Comparison of ENCODE assay signal across 26 cellular contexts in the genomic region with DNA sequence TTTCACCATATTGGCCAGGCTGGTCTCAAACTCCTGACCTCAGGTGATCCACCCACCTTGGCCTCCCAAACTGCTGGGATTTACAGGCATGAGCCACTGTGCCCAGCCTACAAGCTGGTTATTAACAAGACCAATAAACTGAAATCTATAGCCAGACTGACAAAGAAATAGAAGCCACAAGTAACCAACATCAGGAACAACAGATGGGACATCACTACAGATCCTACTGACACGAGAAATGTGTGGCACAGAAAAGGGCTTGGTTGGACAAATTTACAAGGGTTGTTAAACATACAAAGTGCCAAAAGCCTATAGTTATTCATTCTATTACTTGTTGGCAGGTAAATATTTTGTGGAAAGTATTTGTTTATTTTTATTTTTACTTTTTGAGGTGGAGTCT. TPM values are rescaled to one million over a fixed set of nuclear protein-coding genes. Genes with fewer than 3 reads are reported as not detected.
DNase-seq lines count a peak whose midpoint lies in the region; ATAC-seq, FAIRE-seq and TF ChIP-seq lines count a peak whose summit lies in the region.
"Had no signal": no experiment of that assay in that cellular context is flagged by ENCODE, and none has a peak within 500 bp of the region (broad histone marks: within the 10 kb centered on the region; RNA-seq: fewer than 3 reads in every experiment).

No MANE protein-coding gene starts in this region.

- TF ChIP-seq POLR2A in HCT116 (IDR thresholded peaks at IDR 0.05; ENCODE audit: borderline replicate concordance, extremely low read depth, insufficient read depth, insufficient read length) (no peak), HepG2 (IDR thresholded peaks at IDR 0.05; ENCODE audit: insufficient read depth in 1 of 2, low read depth in 2 of 2, low read length in 2 of 2) (no peak), thyroid gland (IDR thresholded peaks at IDR 0.05) (no peak)

- FAIRE-seq in HepG2 (lab: Jason Lieb, UNC), result no peak
- FAIRE-seq: GM12891, RCC 7860 had no signal

- TF ChIP-seq EP300 in HepG2 (IDR thresholded peaks at IDR 0.05; ENCODE audit: low read depth in 2 of 2, low read length in 2 of 2), result no peak
- TF ChIP-seq EP300 in HepG2 (CRISPR knock-in tag; IDR thresholded peaks at IDR 0.05; ENCODE audit: borderline replicate concordance), result no peak

- POLR2A ChIA-PET in HCT116 (lab: Charles Lee) (no interaction called here), HepG2 (lab: Yijun Ruan, JAX) (no interaction called here)

- 96% methylated on average over 1 of the region's 1 CpG for WGBS in HepG2 (ENCODE audit: low lambda C conversion rate)
- 96 to 98% (median 96%) methylated on average over 1 of the region's 1 CpG for WGBS in psoas muscle, 3 donors
- WGBS in thyroid gland, 2 donors, result 97 to 98% methylated on average over 1 of the region's 1 CpG

- H3K9me3 Mint-ChIP-seq in activated T-cell treated with anti-CD3 and anti-CD28 coated beads, Interleukin-2, amount 50 U/mL, for 72 hours, result no peaks in the 10 kb centered on the region
- H3K9me3 Mint-ChIP-seq: CD8-positive, alpha-beta T cell; GM23338 had no signal

- ATAC-seq in HCT116, result no peak
- ATAC-seq in HepG2, result no peak
- ATAC-seq in psoas muscle, result no peak
- no peak for ATAC-seq in activated T-cell treated with anti-CD3 and anti-CD28 coated beads, Interleukin-2, amount 50 U/mL, for 72 hours (replicated peaks in 1 of 2)
- ATAC-seq: CD8-positive, alpha-beta T cell; GM23338 had no signal

- CTCF ChIA-PET in HCT116 (lab: Charles Lee), result interaction anchor here (1.1 kb wide), 1 partner anchor 50 kb away, joined by 9 read pairs; no protein-coding TSS in a partner anchor
- CTCF ChIA-PET in HepG2 (lab: Yijun Ruan, JAX; ENCODE audit: low intra/inter-chr PET ratio, low total read pairs), result no interaction called here

- in situ Hi-C loops in brain microvascular endothelial cell (cut with HindIII; ENCODE audit: low pct_ligation_motif_present, low sequenced_read_pairs) (no loop called here), HepG2 (cut with HindIII; ENCODE audit: extremely low pct_ligation_motif_present, low pct_unique_long_range_greater_than_20kb) (no loop called here)

- no peak overlapping the region for H3K27ac Mint-ChIP-seq in activated T-cell treated with anti-CD3 and anti-CD28 coated beads, Interleukin-2, amount 50 U/mL, for 72 hours
- H3K27ac Mint-ChIP-seq: CD8-positive, alpha-beta T cell; GM23338 had no signal

- peaks cover 28% of the 10 kb centered on the region for H3K4me1 Mint-ChIP-seq in activated T-cell treated with anti-CD3 and anti-CD28 coated beads, Interleukin-2, amount 50 U/mL, for 72 hours (ENCODE audit: low read depth)

- no TSS peak for BruUV-seq in HCT116 (replicated peaks; lab: Mats Ljungman, UMichigan)
- no TSS peak for BruUV-seq in HepG2 (replicated peaks; lab: Mats Ljungman, UMichigan)

- H3K79me2 ChIP-seq in HCT116 (ENCODE audit: insufficient read depth, low read length) (peaks cover 93% of the 10 kb centered on the region), HepG2 (ENCODE audit: insufficient read depth, low read length) (peaks cover 34% of the 10 kb centered on the region)

- intact Hi-C loops in HCT116 (cut with micrococcal nuclease), result no loop called here
- intact Hi-C loops in HepG2 (cut with micrococcal nuclease; ENCODE audit: unreplicated experiment), result no loop called here
- intact Hi-C loops in psoas muscle (cut with DNase I), result no loop called here
- intact Hi-C loops in thyroid gland (cut with DNase I), result no loop called here

- peaks cover 7 to 22% of the 10 kb centered on the region in 2 donors for H3K36me3 Mint-ChIP-seq in activated T-cell treated with anti-CD3 and anti-CD28 coated beads, Interleukin-2, amount 50 U/mL, for 72 hours (ENCODE audit: insufficient read depth in 2 of 2)

- H3K27me3 Mint-ChIP-seq in activated T-cell treated with anti-CD3 and anti-CD28 coated beads, Interleukin-2, amount 50 U/mL, for 72 hours (ENCODE audit: low read depth), result no peaks in the 10 kb centered on the region

- H2AFZ ChIP-seq in HCT116 (ENCODE audit: low read depth, low read length, poor library complexity, severe bottlenecking) (no peak overlapping the region), HepG2 (ENCODE audit: low read length) (no peak overlapping the region)
- H2AFZ ChIP-seq: GM23338 had no signal

- peak overlapping the region; percentile 61 for H3K4me2 ChIP-seq in HCT116 (ENCODE audit: low read length)
- H3K4me2 ChIP-seq in HepG2 (ENCODE audit: low read depth, low read length), result no peak overlapping the region
- H3K4me2 ChIP-seq: GM23338 had no signal

- RAD21 ChIA-PET in HCT116 (lab: Charles Lee; ENCODE audit: low non-redundant PET in 1 of 2, low total read pairs in 2 of 2, uncharacterized antibody in 2 of 2, unreplicated experiment in 2 of 2), result no interaction called here

- no peaks in the 10 kb centered on the region for H3K9me3 ChIP-seq in HCT116 (ENCODE audit: control insufficient read depth in 1 of 2, insufficient read depth in 1 of 2, low read depth in 1 of 2, low read length in 2 of 2)
- H3K9me3 ChIP-seq in HepG2 (ENCODE audit: low read length), result no peaks in the 10 kb centered on the region
- no peaks in the 10 kb centered on the region for H3K9me3 ChIP-seq in psoas muscle
- no peaks in the 10 kb centered on the region for H3K9me3 ChIP-seq in thyroid gland
- H3K9me3 ChIP-seq: HAP-1 had no signal

- H4K20me1 ChIP-seq in HCT116 (ENCODE audit: insufficient read depth) (peaks cover 24% of the 10 kb centered on the region), HepG2 (ENCODE audit: insufficient read depth, low read length) (0 out of 2 replicates have a peak, but pooled peaks cover 6% of the 10 kb centered on the region)

- no peaks in the 10 kb centered on the region for H3K9me2 ChIP-seq in HCT116 (ENCODE audit: insufficient read depth)

- DNase-seq in HCT116 (ENCODE audit: low read depth, low spot score) (no peak), brain microvascular endothelial cell (no peak), HepG2 (ENCODE audit: low spot score) (no peak), psoas muscle (no peak), NAMALWA (ENCODE audit: low spot score) (no peak), thyroid gland (no peak), NCI-H345 (lab: John Stamatoyannopoulos, UW) (no peak)
- DNase-seq in activated T-cell treated with anti-CD3 and anti-CD28 coated beads, Interleukin-2, amount 50 U/mL, for 72 hours, result no peak
- DNase-seq: C1 segment of cervical spinal cord; CD8-positive, alpha-beta T cell; KBM-7; NCI-H1105; NCI-H146; NCI-H2029; NCI-H524 treated with DMSO at 0.1 percent for 48 hours; NCI-H82; Right ventricle myocardium superior had no signal

- H3K27me3 ChIP-seq in HCT116 (ENCODE audit: insufficient read depth, low read length) (no peaks in the 10 kb centered on the region), brain microvascular endothelial cell (replicated peaks) (no peaks in the 10 kb centered on the region), HepG2 (ENCODE audit: control insufficient read depth in 1 of 2, insufficient read depth in 2 of 2, low read length in 2 of 2) (no peaks in the 10 kb centered on the region), psoas muscle (ENCODE audit: insufficient read depth in 3 of 3, low read length in 2 of 3) (no peaks in the 10 kb centered on the region), thyroid gland (no peaks in the 10 kb centered on the region)

- H3K36me3 ChIP-seq in HCT116 (ENCODE audit: control insufficient read depth in 1 of 2, insufficient read depth in 2 of 2, low read length in 2 of 2) (peaks cover 2 to 5% of the 10 kb centered on the region in 2 experiments), brain microvascular endothelial cell (replicated peaks) (peaks cover 2% of the 10 kb centered on the region), HepG2 (replicated peaks in 1 of 2; ENCODE audit: control insufficient read depth in 1 of 2, insufficient read depth in 2 of 2, low read length in 2 of 2) (peaks cover 3 to 16% of the 10 kb centered on the region in 2 experiments; a peak in 3 of 5 replicates), psoas muscle (ENCODE audit: insufficient read depth in 1 of 2, low read depth in 1 of 2) (peaks cover 0 to 7% of the 10 kb centered on the region in 2 donors), thyroid gland (no peaks in the 10 kb centered on the region)

- peak overlapping the region; percentile 20; the same call in 1 of the 2 replicates for H3K9ac ChIP-seq in HCT116 (ENCODE audit: low read length)
- H3K9ac ChIP-seq in HepG2 (ENCODE audit: insufficient read depth, low read depth, low read length), result no peak overlapping the region

- H3K4me3 Mint-ChIP-seq in activated T-cell treated with anti-CD3 and anti-CD28 coated beads, Interleukin-2, amount 50 U/mL, for 72 hours, result no peak overlapping the region
- H3K4me3 Mint-ChIP-seq: CD8-positive, alpha-beta T cell; GM23338 had no signal

- TF ChIP-seq CTCF in HCT116 (IDR thresholded peaks at IDR 0.05 in 2 of 3, conservative IDR thresholded peaks at IDR 0.05 in 1 of 3; ENCODE audit: borderline replicate concordance in 1 of 3, insufficient read depth in 1 of 3, low read depth in 2 of 3, low read length in 2 of 3), result no peak
- TF ChIP-seq CTCF in brain microvascular endothelial cell (IDR thresholded peaks at IDR 0.05; ENCODE audit: low read depth, low read length, missing control alignments), result no peak
- TF ChIP-seq CTCF in HepG2 (CRISPR knock-in tag; IDR thresholded peaks at IDR 0.05), result no peak
- TF ChIP-seq CTCF in psoas muscle (IDR thresholded peaks at IDR 0.05), result no peak
- no peak for TF ChIP-seq CTCF in thyroid gland (IDR thresholded peaks at IDR 0.05)

- H3K27ac ChIP-seq in HCT116 (ENCODE audit: low read depth, low read length) (peak overlapping the region; percentile 36; the same call in 1 of the 2 replicates), brain microvascular endothelial cell (peak overlapping the region; percentile 66), HepG2 (ENCODE audit: extremely low read length, insufficient read depth, low read length) (no peak overlapping the region), psoas muscle (peak overlapping the region; percentile 30), thyroid gland (peak overlapping the region in 1 of 3 donors; percentile 13)
- H3K27ac ChIP-seq: HL-60 had no signal

- no peak overlapping the region for H3K4me3 ChIP-seq in HCT116 (replicated peaks in 1 of 2; ENCODE audit: low read depth in 1 of 2, low read length in 2 of 2)
- H3K4me3 ChIP-seq in brain microvascular endothelial cell (ENCODE audit: low read depth, low read length), result no peak overlapping the region
- no peak overlapping the region for H3K4me3 ChIP-seq in HepG2 (replicated peaks in 1 of 3; ENCODE audit: insufficient read depth in 1 of 3, low read depth in 2 of 3, low read length in 3 of 3)
- no peak overlapping the region for H3K4me3 ChIP-seq in psoas muscle
- H3K4me3 ChIP-seq in thyroid gland (replicated peaks in 1 of 3), result no peak overlapping the region
- H3K4me3 ChIP-seq: GM23338, HAP-1 had no signal

- TF ChIP-seq RAD21 in HCT116 (IDR thresholded peaks at IDR 0.05; ENCODE audit: low read depth), result no peak
- TF ChIP-seq RAD21 in HepG2 (CRISPR knock-in tag; IDR thresholded peaks at IDR 0.05), result no peak

- peaks cover 20 to 38% of the 10 kb centered on the region in 2 experiments for H3K4me1 ChIP-seq in HCT116 (ENCODE audit: control insufficient read depth in 1 of 2, insufficient read depth in 2 of 2, low read length in 2 of 2)
- H3K4me1 ChIP-seq in HepG2 (ENCODE audit: insufficient read depth, low read length), result peaks cover 20% of the 10 kb centered on the region
- no peaks in the 10 kb centered on the region for H3K4me1 ChIP-seq in psoas muscle
- H3K4me1 ChIP-seq in thyroid gland, result peaks cover 3 to 17% of the 10 kb centered on the region in 2 donors
- H3K4me1 ChIP-seq: HAP-1 had no signal

RNA-seq across cellular contexts. Expression of a gene that starts 11.6 kb away (rescaled TPM):
- 229 TPM for total RNA-seq in HCT116 (2021; ENCODE audit: unreplicated experiment)
- 132 and 135 TPM in 2 replicates for polyA plus RNA-seq in HCT116 (2012)
- total RNA-seq in HepG2 (2016; rRNA removed; fragmentation: Illumina TruSeq; extraction: Trizol), result 19.1 and 35.2 TPM in 2 replicates
- total RNA-seq in HepG2 (2016; cell fraction: cytosol; rRNA removed; fragmentation: Illumina TruSeq; extraction: Trizol; ENCODE audit: low read depth), result 56.8 and 63.0 TPM in 2 replicates
- 14.0 and 38.5 TPM in 2 replicates for total RNA-seq in HepG2 (2016; cell fraction: insoluble cytoplasmic fraction; rRNA removed; fragmentation: Illumina TruSeq; extraction: Trizol)
- total RNA-seq in HepG2 (2016; cell fraction: membrane; rRNA removed; fragmentation: Illumina TruSeq; extraction: Trizol), result 52.7 and 56.0 TPM in 2 replicates
- 47.2 and 51.4 TPM in 2 replicates for total RNA-seq in HepG2 (2016; cell fraction: nucleus; rRNA removed; fragmentation: Illumina TruSeq; extraction: Trizol)
- 85.7 and 85.8 TPM in 2 replicates for polyA plus RNA-seq in HepG2 (2011; rRNA removed)
- polyA plus RNA-seq in HepG2 (2011; cell fraction: cytosol; rRNA removed), result 39.0 and 48.4 TPM in 2 replicates
- 409 and 581 TPM in 2 replicates for polyA plus RNA-seq in HepG2 (2011; cell fraction: nucleus; rRNA removed)
- polyA plus RNA-seq in HepG2 (2012), result 58.3 and 62.1 TPM in 2 replicates
- polyA plus RNA-seq in HepG2 (2016; cell fraction: cytosol; fragmentation: Illumina TruSeq; extraction: Trizol; ENCODE audit: low read depth), result 51.1 and 53.5 TPM in 2 replicates
- polyA plus RNA-seq in HepG2 (2016; cell fraction: insoluble cytoplasmic fraction; fragmentation: Illumina TruSeq; extraction: Trizol; ENCODE audit: low read depth), result 36.2 and 45.8 TPM in 2 replicates
- 82.4 and 89.9 TPM in 2 replicates for polyA plus RNA-seq in HepG2 (2016; cell fraction: membrane; fragmentation: Illumina TruSeq; extraction: Trizol; ENCODE audit: low read depth)
- polyA plus RNA-seq in HepG2 (2016; cell fraction: nucleus; fragmentation: Illumina TruSeq; extraction: Trizol; ENCODE audit: insufficient read depth, low read depth), result 244 and 255 TPM in 2 replicates
- polyA minus RNA-seq in HepG2 (2011; rRNA and poly(A)+ RNA removed; ENCODE audit: low replicate concordance), result 53.3 and 73.7 TPM in 2 replicates
- polyA minus RNA-seq in HepG2 (2011; cell fraction: cytosol; rRNA and poly(A)+ RNA removed), result 58.3 and 59.6 TPM in 2 replicates
- 88.5 and 90.4 TPM in 2 replicates for polyA minus RNA-seq in HepG2 (2011; cell fraction: nucleus; rRNA and poly(A)+ RNA removed)
- 10 to 100 TPM; 41.1 to 48.6 (median 45.1) TPM for total RNA-seq in psoas muscle
- polyA plus RNA-seq in psoas muscle, result 10 to 100 TPM; 22.6 to 32.8 (median 25.5) TPM
- total RNA-seq in activated T-cell treated with anti-CD3 and anti-CD28 coated beads, Interleukin-2, amount 50 U/mL, for 72 hours, result 100 to 1,000 TPM; 125 to 140 TPM
- total RNA-seq in thyroid gland, result 100 to 1,000 TPM in 2 of 4 donors, 10 to 100 TPM in 2; 66.2 to 111 (median 90.0) TPM

RNA-seq across cellular contexts. Expression of a gene that starts 32.9 kb away (rescaled TPM):
- 3.8 TPM for total RNA-seq in HCT116 (2021; ENCODE audit: unreplicated experiment)
- polyA plus RNA-seq in HCT116 (2012), result 0.05 and 0.15 TPM in 2 replicates
- total RNA-seq in HepG2 (2016; rRNA removed; fragmentation: Illumina TruSeq; extraction: Trizol), result 0.27 and 0.55 TPM in 2 replicates
- not detected in 2 replicates for total RNA-seq in HepG2 (2016; cell fraction: cytosol; rRNA removed; fragmentation: Illumina TruSeq; extraction: Trizol; ENCODE audit: low read depth)
- total RNA-seq in HepG2 (2016; cell fraction: insoluble cytoplasmic fraction; rRNA removed; fragmentation: Illumina TruSeq; extraction: Trizol), result not detected in 2 replicates
- not detected in 2 replicates for total RNA-seq in HepG2 (2016; cell fraction: membrane; rRNA removed; fragmentation: Illumina TruSeq; extraction: Trizol)
- total RNA-seq in HepG2 (2016; cell fraction: nucleus; rRNA removed; fragmentation: Illumina TruSeq; extraction: Trizol), result not detected in 2 replicates
- 0.07 and 0.16 TPM in 2 replicates for polyA plus RNA-seq in HepG2 (2011; rRNA removed)
- not detected in 2 replicates for polyA plus RNA-seq in HepG2 (2011; cell fraction: cytosol; rRNA removed)
- polyA plus RNA-seq in HepG2 (2011; cell fraction: nucleus; rRNA removed), result 0.56 and 1.2 TPM in 2 replicates
- polyA plus RNA-seq in HepG2 (2012), result 0.13 and 0.23 TPM in 2 replicates
- polyA plus RNA-seq in HepG2 (2016; cell fraction: cytosol; fragmentation: Illumina TruSeq; extraction: Trizol; ENCODE audit: low read depth), result not detected in 2 replicates
- not detected in 2 replicates for polyA plus RNA-seq in HepG2 (2016; cell fraction: insoluble cytoplasmic fraction; fragmentation: Illumina TruSeq; extraction: Trizol; ENCODE audit: low read depth)
- polyA plus RNA-seq in HepG2 (2016; cell fraction: membrane; fragmentation: Illumina TruSeq; extraction: Trizol; ENCODE audit: low read depth), result not detected in 2 replicates
- polyA plus RNA-seq in HepG2 (2016; cell fraction: nucleus; fragmentation: Illumina TruSeq; extraction: Trizol; ENCODE audit: insufficient read depth, low read depth), result not detected in 2 replicates
- polyA minus RNA-seq in HepG2 (2011; rRNA and poly(A)+ RNA removed; ENCODE audit: low replicate concordance), result 0.16 and 0.82 TPM in 2 replicates
- not detected in 2 replicates for polyA minus RNA-seq in HepG2 (2011; cell fraction: cytosol; rRNA and poly(A)+ RNA removed)
- 0.62 TPM in 1 of 2 replicates, not detected in the other for polyA minus RNA-seq in HepG2 (2011; cell fraction: nucleus; rRNA and poly(A)+ RNA removed)
- total RNA-seq in psoas muscle, result under 1 TPM in 3 of 4 donors, not detected in 1; 0.34 to 0.75 (median 0.39) TPM
- under 1 TPM in 2 of 3 donors, not detected in 1; 0.10 to 0.13 TPM for polyA plus RNA-seq in psoas muscle
- total RNA-seq in activated T-cell treated with anti-CD3 and anti-CD28 coated beads, Interleukin-2, amount 50 U/mL, for 72 hours, result 1 to 10 TPM; 1.8 to 3.3 TPM
- under 1 TPM in 3 of 4 donors, not detected in 1; 0.22 to 0.81 (median 0.33) TPM for total RNA-seq in thyroid gland
- total RNA-seq: HT-29 had no signal

RNA-seq across cellular contexts. Expression of a gene that starts 43.4 kb away (rescaled TPM):
- total RNA-seq in HCT116 (2021; ENCODE audit: unreplicated experiment) (31.1 TPM), HepG2 (2016; rRNA removed; fragmentation: Illumina TruSeq; extraction: Trizol) (32.1 and 37.9 TPM in 2 replicates), psoas muscle (10 to 100 TPM; 23.1 to 46.5 (median 30.2) TPM), thyroid gland (100 to 1,000 TPM; 101 to 160 (median 136) TPM)
- polyA plus RNA-seq in HCT116 (2012), result 37.8 and 43.3 TPM in 2 replicates
- 22.2 and 30.3 TPM in 2 replicates for total RNA-seq in HepG2 (2016; cell fraction: cytosol; rRNA removed; fragmentation: Illumina TruSeq; extraction: Trizol; ENCODE audit: low read depth)
- 29.1 and 37.9 TPM in 2 replicates for total RNA-seq in HepG2 (2016; cell fraction: insoluble cytoplasmic fraction; rRNA removed; fragmentation: Illumina TruSeq; extraction: Trizol)
- 30.8 and 36.2 TPM in 2 replicates for total RNA-seq in HepG2 (2016; cell fraction: membrane; rRNA removed; fragmentation: Illumina TruSeq; extraction: Trizol)
- 14.7 and 15.4 TPM in 2 replicates for total RNA-seq in HepG2 (2016; cell fraction: nucleus; rRNA removed; fragmentation: Illumina TruSeq; extraction: Trizol)
- polyA plus RNA-seq in HepG2 (2011; rRNA removed) (18.0 and 31.6 TPM in 2 replicates), psoas muscle (10 to 100 TPM; 28.5 to 71.8 (median 47.3) TPM)
- polyA plus RNA-seq in HepG2 (2011; cell fraction: cytosol; rRNA removed), result 18.1 and 57.4 TPM in 2 replicates
- 37.9 and 74.0 TPM in 2 replicates for polyA plus RNA-seq in HepG2 (2011; cell fraction: nucleus; rRNA removed)
- 3.6 and 7.4 TPM in 2 replicates for polyA plus RNA-seq in HepG2 (2012)
- 34.0 and 41.4 TPM in 2 replicates for polyA plus RNA-seq in HepG2 (2016; cell fraction: cytosol; fragmentation: Illumina TruSeq; extraction: Trizol; ENCODE audit: low read depth)
- 44.2 and 51.5 TPM in 2 replicates for polyA plus RNA-seq in HepG2 (2016; cell fraction: insoluble cytoplasmic fraction; fragmentation: Illumina TruSeq; extraction: Trizol; ENCODE audit: low read depth)
- polyA plus RNA-seq in HepG2 (2016; cell fraction: membrane; fragmentation: Illumina TruSeq; extraction: Trizol; ENCODE audit: low read depth), result 41.2 and 43.7 TPM in 2 replicates
- 39.7 and 41.0 TPM in 2 replicates for polyA plus RNA-seq in HepG2 (2016; cell fraction: nucleus; fragmentation: Illumina TruSeq; extraction: Trizol; ENCODE audit: insufficient read depth, low read depth)
- polyA minus RNA-seq in HepG2 (2011; rRNA and poly(A)+ RNA removed; ENCODE audit: low replicate concordance), result 21.4 and 23.6 TPM in 2 replicates
- 8.4 and 15.7 TPM in 2 replicates for polyA minus RNA-seq in HepG2 (2011; cell fraction: cytosol; rRNA and poly(A)+ RNA removed)
- polyA minus RNA-seq in HepG2 (2011; cell fraction: nucleus; rRNA and poly(A)+ RNA removed), result 2.2 and 7.5 TPM in 2 replicates
- 1 to 10 TPM; 1.1 to 1.3 TPM for total RNA-seq in activated T-cell treated with anti-CD3 and anti-CD28 coated beads, Interleukin-2, amount 50 U/mL, for 72 hours
- total RNA-seq: OCI-LY7 had no signal

RNA-seq across cellular contexts. Expression of a gene that starts 55.4 kb away (rescaled TPM):
- 260 TPM for total RNA-seq in HCT116 (2021; ENCODE audit: unreplicated experiment)
- 613 and 656 TPM in 2 replicates for polyA plus RNA-seq in HCT116 (2012)
- total RNA-seq in HepG2 (2016; rRNA removed; fragmentation: Illumina TruSeq; extraction: Trizol), result 53.9 and 59.7 TPM in 2 replicates
- 18.2 and 27.4 TPM in 2 replicates for total RNA-seq in HepG2 (2016; cell fraction: cytosol; rRNA removed; fragmentation: Illumina TruSeq; extraction: Trizol; ENCODE audit: low read depth)
- 53.1 and 55.2 TPM in 2 replicates for total RNA-seq in HepG2 (2016; cell fraction: insoluble cytoplasmic fraction; rRNA removed; fragmentation: Illumina TruSeq; extraction: Trizol)
- total RNA-seq in HepG2 (2016; cell fraction: membrane; rRNA removed; fragmentation: Illumina TruSeq; extraction: Trizol), result 23.1 and 27.8 TPM in 2 replicates
- 25.3 and 26.5 TPM in 2 replicates for total RNA-seq in HepG2 (2016; cell fraction: nucleus; rRNA removed; fragmentation: Illumina TruSeq; extraction: Trizol)
- polyA plus RNA-seq in HepG2 (2011; rRNA removed), result 59.5 and 62.2 TPM in 2 replicates
- polyA plus RNA-seq in HepG2 (2011; cell fraction: cytosol; rRNA removed), result 27.8 and 82.6 TPM in 2 replicates
- polyA plus RNA-seq in HepG2 (2011; cell fraction: nucleus; rRNA removed), result 47.3 and 55.5 TPM in 2 replicates
- 46.4 and 49.2 TPM in 2 replicates for polyA plus RNA-seq in HepG2 (2012)
- polyA plus RNA-seq in HepG2 (2016; cell fraction: cytosol; fragmentation: Illumina TruSeq; extraction: Trizol; ENCODE audit: low read depth), result 85.4 and 115 TPM in 2 replicates
- polyA plus RNA-seq in HepG2 (2016; cell fraction: insoluble cytoplasmic fraction; fragmentation: Illumina TruSeq; extraction: Trizol; ENCODE audit: low read depth), result 142 and 159 TPM in 2 replicates
- 67.3 and 82.2 TPM in 2 replicates for polyA plus RNA-seq in HepG2 (2016; cell fraction: membrane; fragmentation: Illumina TruSeq; extraction: Trizol; ENCODE audit: low read depth)
- polyA plus RNA-seq in HepG2 (2016; cell fraction: nucleus; fragmentation: Illumina TruSeq; extraction: Trizol; ENCODE audit: insufficient read depth, low read depth), result 136 and 137 TPM in 2 replicates
- 24.8 and 136 TPM in 2 replicates for polyA minus RNA-seq in HepG2 (2011; rRNA and poly(A)+ RNA removed; ENCODE audit: low replicate concordance)
- polyA minus RNA-seq in HepG2 (2011; cell fraction: cytosol; rRNA and poly(A)+ RNA removed), result 20.6 and 28.4 TPM in 2 replicates
- 4.7 and 11.8 TPM in 2 replicates for polyA minus RNA-seq in HepG2 (2011; cell fraction: nucleus; rRNA and poly(A)+ RNA removed)
- 10 to 100 TPM; 11.5 to 24.9 (median 14.2) TPM for total RNA-seq in psoas muscle
- 10 to 100 TPM; 17.5 to 27.2 (median 20.6) TPM for polyA plus RNA-seq in psoas muscle
- total RNA-seq in activated T-cell treated with anti-CD3 and anti-CD28 coated beads, Interleukin-2, amount 50 U/mL, for 72 hours, result 100 to 1,000 TPM; 146 to 174 TPM
- total RNA-seq in thyroid gland, result 10 to 100 TPM in 3 of 4 donors, 1 to 10 TPM in 1; 6.0 to 30.8 (median 18.5) TPM
- total RNA-seq: G401, SK-MEL-5 had no signal

RNA-seq across cellular contexts. Expression of a gene that starts 59.8 kb away (rescaled TPM):
- 40.4 TPM for total RNA-seq in HCT116 (2021; ENCODE audit: unreplicated experiment)
- polyA plus RNA-seq in HCT116 (2012), result 30.8 and 33.5 TPM in 2 replicates
- 20.7 and 27.4 TPM in 2 replicates for total RNA-seq in HepG2 (2016; rRNA removed; fragmentation: Illumina TruSeq; extraction: Trizol)
- 9.2 and 10.3 TPM in 2 replicates for total RNA-seq in HepG2 (2016; cell fraction: cytosol; rRNA removed; fragmentation: Illumina TruSeq; extraction: Trizol; ENCODE audit: low read depth)
- total RNA-seq in HepG2 (2016; cell fraction: insoluble cytoplasmic fraction; rRNA removed; fragmentation: Illumina TruSeq; extraction: Trizol), result 21.2 and 28.4 TPM in 2 replicates
- 12.9 and 13.8 TPM in 2 replicates for total RNA-seq in HepG2 (2016; cell fraction: membrane; rRNA removed; fragmentation: Illumina TruSeq; extraction: Trizol)
- 15.9 and 16.8 TPM in 2 replicates for total RNA-seq in HepG2 (2016; cell fraction: nucleus; rRNA removed; fragmentation: Illumina TruSeq; extraction: Trizol)
- polyA plus RNA-seq in HepG2 (2011; rRNA removed), result 5.7 and 7.3 TPM in 2 replicates
- polyA plus RNA-seq in HepG2 (2011; cell fraction: cytosol; rRNA removed), result 4.1 and 10.9 TPM in 2 replicates
- polyA plus RNA-seq in HepG2 (2011; cell fraction: nucleus; rRNA removed), result 20.8 and 27.4 TPM in 2 replicates
- polyA plus RNA-seq in HepG2 (2012), result 4.5 and 5.0 TPM in 2 replicates
- 5.8 and 6.5 TPM in 2 replicates for polyA plus RNA-seq in HepG2 (2016; cell fraction: cytosol; fragmentation: Illumina TruSeq; extraction: Trizol; ENCODE audit: low read depth)
- 20.9 and 21.6 TPM in 2 replicates for polyA plus RNA-seq in HepG2 (2016; cell fraction: insoluble cytoplasmic fraction; fragmentation: Illumina TruSeq; extraction: Trizol; ENCODE audit: low read depth)
- polyA plus RNA-seq in HepG2 (2016; cell fraction: membrane; fragmentation: Illumina TruSeq; extraction: Trizol; ENCODE audit: low read depth), result 9.6 and 10.0 TPM in 2 replicates
- polyA plus RNA-seq in HepG2 (2016; cell fraction: nucleus; fragmentation: Illumina TruSeq; extraction: Trizol; ENCODE audit: insufficient read depth, low read depth), result 36.1 and 37.5 TPM in 2 replicates
- polyA minus RNA-seq in HepG2 (2011; rRNA and poly(A)+ RNA removed; ENCODE audit: low replicate concordance), result 12.1 and 23.1 TPM in 2 replicates
- polyA minus RNA-seq in HepG2 (2011; cell fraction: cytosol; rRNA and poly(A)+ RNA removed), result 2.8 and 5.5 TPM in 2 replicates
- 7.3 and 9.0 TPM in 2 replicates for polyA minus RNA-seq in HepG2 (2011; cell fraction: nucleus; rRNA and poly(A)+ RNA removed)
- total RNA-seq in psoas muscle, result 1 to 10 TPM in 3 of 4 donors, under 1 TPM in 1; 0.95 to 2.0 (median 1.2) TPM
- polyA plus RNA-seq in psoas muscle, result 1 to 10 TPM; 1.9 to 5.2 (median 2.3) TPM
- total RNA-seq in activated T-cell treated with anti-CD3 and anti-CD28 coated beads, Interleukin-2, amount 50 U/mL, for 72 hours, result 10 to 100 TPM; 33.0 to 36.9 TPM
- 10 to 100 TPM in 2 of 4 donors, 1 to 10 TPM in 2; 3.4 to 13.9 (median 8.5) TPM for total RNA-seq in thyroid gland

Comparison
In these comparisons a context has a peak if more than half of its experiments do, and no peak if none do; other contexts are left out.
1. RNA of a gene that starts 43.4 kb away (total RNA-seq): 101 to 160 TPM in thyroid gland, 14.7 to 37.9 TPM in HepG2, 23.1 to 46.5 TPM in psoas muscle and 31.1 TPM in HCT116 (single experiment); 1.1 to 1.3 TPM in activated T-cell treated with anti-CD3 and anti-CD28 coated beads, Interleukin-2, amount 50 U/mL, for 72 hours; every median in the first group is over 4 times any median in the second.